8 cellular contexts compared by ENCODE assay signal in genomic region chr2:26451700-26452099, GRCh38. TPM values are rescaled to one million over a fixed set of nuclear protein-coding genes. Genes with fewer than 3 reads are reported as not detected.
"Had no signal": no experiment of that assay in that cellular context is flagged by ENCODE, and none has a peak within 500 bp of the region (broad histone marks: within the 10 kb centered on the region; RNA-seq: fewer than 3 reads in every experiment).

No MANE protein-coding gene starts in this region.

- ATAC-seq: GM12878 had no signal

- FAIRE-seq: G401.6, GM12878, GM12891, GM12892, GM18507, GM19239 had no signal

- DNase-seq: GDM1, GF-D8 had no signal

- H3K4me3 ChIP-seq: GM12878 had no signal

RNA-seq across cellular contexts. Expression of gene DRC1, which starts 50.0 kb away (rescaled TPM):
- total RNA-seq: GM12878 had no signal
